In the genomic region with DNA sequence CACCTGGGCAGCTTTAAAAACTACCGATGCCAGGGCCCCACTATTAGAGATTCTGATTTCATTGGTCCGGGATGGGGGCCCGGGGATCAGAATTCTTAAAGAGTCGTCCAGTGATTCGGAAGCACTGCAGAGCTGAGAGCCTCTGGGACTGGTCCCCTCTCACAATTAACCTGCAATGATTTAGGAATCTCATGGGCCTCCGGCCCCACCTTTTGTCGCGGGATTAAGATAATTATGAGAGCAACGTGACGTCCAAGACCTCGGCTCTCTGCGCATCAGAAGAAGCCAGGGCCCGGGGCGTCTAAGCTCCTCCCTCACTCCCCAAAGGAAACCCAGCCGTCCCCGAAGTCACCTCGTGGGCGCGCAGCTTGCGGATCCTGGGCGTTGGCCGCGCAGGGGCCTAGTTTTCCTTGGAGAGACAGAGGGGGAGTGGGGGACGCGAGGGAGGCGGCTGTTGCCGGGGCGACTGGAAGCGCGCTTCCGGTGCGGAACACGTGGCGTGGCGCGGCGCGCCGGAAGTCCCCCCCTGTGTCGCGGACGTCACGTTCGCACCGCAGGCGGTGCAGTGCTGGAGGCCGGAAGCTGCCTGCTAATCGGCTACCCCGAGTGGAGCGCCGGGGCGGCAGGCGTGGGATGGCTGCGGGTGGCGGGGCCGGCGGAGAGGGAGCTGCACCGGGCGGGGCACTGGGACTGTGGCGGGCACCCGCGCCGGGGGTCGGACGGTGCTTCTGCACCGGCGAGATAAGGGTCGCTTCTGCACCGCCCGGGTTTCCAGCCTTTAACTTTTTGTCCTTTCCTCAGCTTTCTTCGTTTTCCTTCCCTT, we compare ENCODE assay signal across 8 cellular contexts. TPM values are rescaled to one million over a fixed set of nuclear protein-coding genes. Genes with fewer than 3 reads are reported as not detected.
DNase-seq lines count a peak whose midpoint lies in the region; ATAC-seq and TF ChIP-seq lines count a peak whose summit lies in the region.

A gene with protein sequence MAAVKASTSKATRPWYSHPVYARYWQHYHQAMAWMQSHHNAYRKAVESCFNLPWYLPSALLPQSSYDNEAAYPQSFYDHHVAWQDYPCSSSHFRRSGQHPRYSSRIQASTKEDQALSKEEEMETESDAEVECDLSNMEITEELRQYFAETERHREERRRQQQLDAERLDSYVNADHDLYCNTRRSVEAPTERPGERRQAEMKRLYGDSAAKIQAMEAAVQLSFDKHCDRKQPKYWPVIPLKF (minus strand): TSS at position 468 of the 823 bp plus-strand sequence. CDS start 8,414 bp downstream, outside the sequence.

- H2AK5ac ChIP-seq in mesendoderm (ENCODE audit: low read length) = no peak within 1 kb of the TSS

- peak within 1 kb of the TSS; percentile 55 for H3K4ac ChIP-seq in mesendoderm (ENCODE audit: low read depth, low read length)

- peak within 1 kb of the TSS; percentile 98 for H3K27ac Mint-ChIP-seq in CD8-positive, alpha-beta T cell

- H2BK120ac ChIP-seq in mesendoderm (ENCODE audit: low read depth, low read length) = no peak within 1 kb of the TSS

- peak within 1 kb of the TSS; percentile 50 for H3K4me2 ChIP-seq in mesendoderm (ENCODE audit: low read length)

- H3K9me3 ChIP-seq in CD8-positive, alpha-beta T cell (ENCODE audit: low read length) = no peaks in the 10 kb centered on the region
- H3K9me3 ChIP-seq in endocrine pancreas (ENCODE audit: control insufficient read depth, low read length) = no peaks in the 10 kb centered on the region

- peaks cover 21% of the 10 kb centered on the region for H3K4me1 ChIP-seq in CD8-positive, alpha-beta T cell (ENCODE audit: insufficient read depth, low read length)
- H3K4me1 ChIP-seq in endocrine pancreas (ENCODE audit: control insufficient read depth, insufficient read depth, low read length) (peaks cover 12% of the 10 kb centered on the region), mesendoderm (ENCODE audit: control insufficient read depth, low read depth, low read length) (peaks cover 2% of the 10 kb centered on the region)

- intact Hi-C loops in CD8-positive, alpha-beta T cell (cut with DNase I, micrococcal nuclease) = loop anchor here (1.0 to 10.0 kb wide), 13 partner anchors 295 to 1305 kb away; a partner anchor contains a TSS

- H3K27ac ChIP-seq in CD8-positive, alpha-beta T cell (ENCODE audit: low read depth, low read length) = peak within 1 kb of the TSS; percentile 95
- H3K27ac ChIP-seq in mesendoderm (ENCODE audit: low read depth, low read length) = peak within 1 kb of the TSS; percentile 78

- H3K9me3 Mint-ChIP-seq in CD8-positive, alpha-beta T cell = no peaks in the 10 kb centered on the region

- no peak for TF ChIP-seq CTCF in CD8-positive, alpha-beta T cell (IDR thresholded peaks at IDR 0.05)

- H3K79me2 ChIP-seq in mesendoderm (ENCODE audit: control insufficient read depth, insufficient read depth, low read length) = no peaks in the 10 kb centered on the region

- ATAC-seq in CD8-positive, alpha-beta T cell = peak; percentile 88
- peak; percentile 85 for ATAC-seq in GM19463 (IDR thresholded peaks at IDR 0.05; ENCODE audit: unreplicated experiment)

- POLR2A ChIA-PET in CD8-positive, alpha-beta T cell (lab: Charles Lee) = interaction anchor here (0.6 to 1.3 kb wide), 7 partner anchors 32 to 1239 kb away, joined by 3 to 6 read pairs (median 3); a partner anchor contains a TSS

- H3K27me3 Mint-ChIP-seq in CD8-positive, alpha-beta T cell (ENCODE audit: low read depth) = no peaks in the 10 kb centered on the region

- H3K18ac ChIP-seq in mesendoderm (ENCODE audit: low read length) = peak within 1 kb of the TSS; percentile 92

- H3K79me1 ChIP-seq in mesendoderm (ENCODE audit: low read length) = no peaks in the 10 kb centered on the region

- H3K36me3 ChIP-seq in CD8-positive, alpha-beta T cell (ENCODE audit: insufficient read depth, low read length) = no peaks in the 10 kb centered on the region
- H3K36me3 ChIP-seq in endocrine pancreas (ENCODE audit: control insufficient read depth, insufficient read depth, low read length) (no peaks in the 10 kb centered on the region), mesendoderm (ENCODE audit: control insufficient read depth, insufficient read depth, low read length) (no peaks in the 10 kb centered on the region)

- no peak within 1 kb of the TSS for H4K5ac ChIP-seq in mesendoderm (ENCODE audit: low read length)

- no peak within 1 kb of the TSS for H2BK15ac ChIP-seq in mesendoderm (replicated peaks; ENCODE audit: low read depth)

- no CpG with 5 or more reads among the region's 71 CpGs for WGBS in mesendoderm (ENCODE audit: extremely low coverage, insufficient coverage, low lambda C conversion rate)

- H3K9ac ChIP-seq in endocrine pancreas (ENCODE audit: control insufficient read depth, insufficient read depth, low read length) (peak within 1 kb of the TSS; percentile 72), mesendoderm (ENCODE audit: low read length) (peak within 1 kb of the TSS; percentile 67)

- peak within 1 kb of the TSS; percentile 93 for H4K8ac ChIP-seq in mesendoderm (ENCODE audit: low read depth, low read length)

- H3K56ac ChIP-seq in mesendoderm (ENCODE audit: low read length) = peak within 1 kb of the TSS; percentile 81

- peak within 1 kb of the TSS; percentile 98 for H3K4me3 ChIP-seq in CD8-positive, alpha-beta T cell (ENCODE audit: low read depth, low read length)
- H3K4me3 ChIP-seq in endocrine pancreas (ENCODE audit: control insufficient read depth, insufficient read depth, low read length) (peak within 1 kb of the TSS; percentile 93), mesendoderm (ENCODE audit: low read length) (peak within 1 kb of the TSS; percentile 42)

- CTCF ChIA-PET in CD8-positive, alpha-beta T cell (lab: Charles Lee) = interaction anchor here (0.9 to 2.4 kb wide), 2 partner anchors 523 to 1083 kb away, joined by 3 to 15 read pairs; no protein-coding TSS in a partner anchor

- DNase-seq in CD8-positive, alpha-beta T cell = peak; percentile 60 to 92 (median 85)
- DNase-seq in HS-27A (ENCODE audit: low read depth) (peak; percentile 40), mesendoderm (peak; percentile 94)
- DNase-seq in NK-92 treated with Interleukin-12 subunit alpha and Interleukin-12 subunit beta, amount 100 ng/mL, for 24 hours (lab: John Stamatoyannopoulos, UW) = peak; percentile 68
- peak; percentile 44 to 82 (median 61) for DNase-seq in activated CD8-positive, alpha-beta memory T cell treated with anti-CD3 and anti-CD28 coated beads for 48 hours (ENCODE audit: low read depth in 2 of 3, low spot score in 2 of 3)
- peak; percentile 68 for DNase-seq in stimulated activated CD8-positive, alpha-beta memory T cell treated with anti-CD3 and anti-CD28 coated beads, Interleukin-15, amount 100 ng/mL, for 1 hour (ENCODE audit: low read depth)

- no peaks in the 10 kb centered on the region for H3K27me3 ChIP-seq in CD8-positive, alpha-beta T cell (ENCODE audit: insufficient read depth, low read length)
- no peaks in the 10 kb centered on the region for H3K27me3 ChIP-seq in endocrine pancreas (ENCODE audit: control insufficient read depth, insufficient read depth, low read length)
- no peaks in the 10 kb centered on the region for H3K27me3 ChIP-seq in mesendoderm (ENCODE audit: insufficient read depth, low read length, poor library complexity)

- no peak within 1 kb of the TSS for H3K23ac ChIP-seq in mesendoderm (ENCODE audit: low read length)

- H3K4me1 Mint-ChIP-seq in CD8-positive, alpha-beta T cell (ENCODE audit: low read depth) = peaks cover 39% of the 10 kb centered on the region

- H2BK5ac ChIP-seq in mesendoderm (ENCODE audit: low read length) = no peak within 1 kb of the TSS

- H3K36me3 Mint-ChIP-seq in CD8-positive, alpha-beta T cell = peaks cover 8% of the 10 kb centered on the region

- H3K4me3 Mint-ChIP-seq in CD8-positive, alpha-beta T cell = peak within 1 kb of the TSS; percentile 94

RNA-seq across cellular contexts. Expression of the gene that starts here (rescaled TPM):
- 1 to 10 TPM; 7.8 to 9.4 TPM for total RNA-seq in CD8-positive, alpha-beta T cell
- 8.6 TPM for polyA plus RNA-seq in mesendoderm (2013, experiment 1 of 2)
- 9.2 TPM for polyA plus RNA-seq in mesendoderm (2013, experiment 2 of 2)

Comparison
In these comparisons a context has a peak if more than half of its experiments do, and no peak if none do; other contexts are left out.
1. Peak in every context shown above with its lines: DNase-seq, ATAC-seq, H3K4me3 ChIP-seq and H3K27ac ChIP-seq.
2. DNase-seq: peak in every context shown above with its lines; median percentile 94 in mesendoderm; 85 in CD8-positive, alpha-beta T cell; 68 in NK-92 treated with Interleukin-12 subunit alpha and Interleukin-12 subunit beta, amount 100 ng/mL, for 24 hours; 68 in stimulated activated CD8-positive, alpha-beta memory T cell treated with anti-CD3 and anti-CD28 coated beads, Interleukin-15, amount 100 ng/mL, for 1 hour; 61 in activated CD8-positive, alpha-beta memory T cell treated with anti-CD3 and anti-CD28 coated beads for 48 hours; 40 in HS-27A.
3. H3K4me3 ChIP-seq: peak in every context shown above with its lines; median percentile 98 in CD8-positive, alpha-beta T cell; 93 in endocrine pancreas; 42 in mesendoderm.